ENCODE assay signal across 1 cellular context in the genomic region with DNA sequence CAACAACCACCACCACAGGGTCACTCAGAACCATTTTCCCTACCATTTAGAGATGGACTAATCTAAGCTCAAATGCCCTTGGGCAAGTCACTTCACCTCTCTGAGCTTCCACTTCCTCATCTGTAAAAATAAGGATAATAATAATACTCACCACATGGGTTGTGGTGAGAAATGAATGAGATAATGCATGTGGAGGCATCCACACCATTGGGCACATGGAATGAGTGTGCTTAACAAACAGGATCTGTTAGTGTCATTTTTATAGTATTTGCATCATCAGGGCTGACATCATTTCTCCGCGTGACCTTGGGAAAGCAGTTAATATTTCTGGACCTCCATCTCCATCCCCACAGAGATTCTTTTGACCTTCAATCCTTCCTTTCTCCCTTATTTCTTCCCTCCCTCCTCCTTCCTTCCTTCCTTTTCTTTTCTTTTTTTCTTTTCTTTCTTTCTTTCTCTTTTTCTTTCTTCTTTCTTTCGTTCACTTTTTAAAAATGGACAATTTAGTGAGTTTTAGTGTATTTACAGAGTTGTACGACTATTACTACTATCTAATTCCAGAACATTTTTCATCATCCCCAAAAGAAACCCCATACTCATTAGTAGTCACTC.
TF ChIP-seq lines count a peak whose summit lies in the region.

No MANE protein-coding gene starts in this region.

TF ChIP-seq in IMR-90, 13 proteins besides CTCF, POLR2A, EP300 and RAD21:
- TF ChIP-seq RFX5 (IDR thresholded peaks at IDR 0.05; ENCODE audit: low read depth, low read length) = no peak
- peak; percentile 32; the same call in 1 of the 2 replicates for TF ChIP-seq CEBPB (IDR thresholded peaks at IDR 0.05; ENCODE audit: low read depth, low read length)
- TF ChIP-seq NFE2L2 (IDR thresholded peaks at IDR 0.05; ENCODE audit: low read depth, low read length) = no peak
- TF ChIP-seq RCOR1 (IDR thresholded peaks at IDR 0.05; ENCODE audit: insufficient replicate concordance, low read length) = no peak
- no peak for TF ChIP-seq BHLHE40 (IDR thresholded peaks at IDR 0.05; ENCODE audit: low read depth, low read length)
